Comparison of ENCODE assay signal across 8 cellular contexts in genomic region chr6:163427498-163428254, GRCh38. TPM values are rescaled to one million over a fixed set of nuclear protein-coding genes. Genes with fewer than 3 reads are reported as not detected.
A peak's percentile ranks its signal among the peaks of the same experiment; 100 is the strongest.
DNase-seq lines count a peak whose midpoint lies in the region; ATAC-seq and TF ChIP-seq lines count a peak whose summit lies in the region.

No MANE protein-coding gene starts in this region.

- 46% methylated on average over 6 of the region's 6 CpGs for WGBS in suprapubic skin

- H3K9me3 ChIP-seq in SU-DHL-6 (ENCODE audit: insufficient read depth, low read length) (no peaks in the 10 kb centered on the region), suprapubic skin (no peaks in the 10 kb centered on the region)

- H3K4me1 ChIP-seq in suprapubic skin = peaks cover 75% of the 10 kb centered on the region

- H3K27ac ChIP-seq in SU-DHL-6 (ENCODE audit: low read depth, low read length) (no peak overlapping the region), suprapubic skin (no peak overlapping the region)

- intact Hi-C loops in Right ventricle myocardium inferior (cut with DNase I) (loop anchor here (5.0 kb wide), 1 partner anchor 150 kb away; no protein-coding TSS in a partner anchor), cardiac septum (cut with DNase I) (loop anchor here (10.0 kb wide), 1 partner anchor 127 kb away; no protein-coding TSS in a partner anchor)

- no peaks in the 10 kb centered on the region for H3K9me2 ChIP-seq in SU-DHL-6 (replicated peaks; ENCODE audit: insufficient read depth, low read length)

- no peak overlapping the region for H2AFZ ChIP-seq in SU-DHL-6 (ENCODE audit: low read depth, low read length, severe bottlenecking)

- no peaks in the 10 kb centered on the region for H3K27me3 Mint-ChIP-seq in glutamatergic neuron (ENCODE audit: unreplicated experiment)

- H3K4me3 ChIP-seq in SU-DHL-6 (ENCODE audit: insufficient read depth, low read length, poor library complexity, severe bottlenecking) (no peak overlapping the region), suprapubic skin (no peak overlapping the region)

- no peak overlapping the region for H3K27ac Mint-ChIP-seq in glutamatergic neuron (ENCODE audit: unreplicated experiment)

- no peaks in the 10 kb centered on the region for H3K9me3 Mint-ChIP-seq in glutamatergic neuron (ENCODE audit: unreplicated experiment)

- H3K27me3 ChIP-seq in SU-DHL-6 (ENCODE audit: low read length) (no peaks in the 10 kb centered on the region), suprapubic skin (no peaks in the 10 kb centered on the region)

- H3K36me3 Mint-ChIP-seq in glutamatergic neuron (ENCODE audit: unreplicated experiment) = no peaks in the 10 kb centered on the region

- no peak overlapping the region for H3K9ac ChIP-seq in SU-DHL-6 (ENCODE audit: low read length)

- H3K79me2 ChIP-seq in SU-DHL-6 (ENCODE audit: insufficient read depth, low read length) = peaks cover 90% of the 10 kb centered on the region

- H4K20me1 ChIP-seq in SU-DHL-6 (ENCODE audit: low read depth, low read length) = peaks cover 74% of the 10 kb centered on the region

- TF ChIP-seq POLR2A in suprapubic skin (IDR thresholded peaks at IDR 0.05) = no peak

- no peak overlapping the region for H3K4me3 Mint-ChIP-seq in glutamatergic neuron (ENCODE audit: unreplicated experiment)

- no peak for DNase-seq in Right ventricle myocardium inferior (ENCODE audit: missing footprints)
- DNase-seq in cardiac septum (ENCODE audit: low spot score) = no peak
- DNase-seq in glutamatergic neuron = no peak
- no peak for DNase-seq in suprapubic skin (ENCODE audit: low spot score in 2 of 2)
- DNase-seq in COLO668 (lab: John Stamatoyannopoulos, UW; ENCODE audit: unreplicated experiment) = no peak
- no peak for DNase-seq in stimulated activated CD4-positive, alpha-beta T cell treated with anti-CD3 and anti-CD28 coated beads, Interleukin-4, amount 100 ng/mL, for 4 hours
- DNase-seq in RPMI8226 = no peak

- TF ChIP-seq CTCF in SU-DHL-6 (IDR thresholded peaks at IDR 0.05; ENCODE audit: insufficient read depth, low read length, poor library complexity, severe bottlenecking) (peak; percentile 11), glutamatergic neuron (IDR thresholded peaks at IDR 0.05; ENCODE audit: partially characterized antibody, unreplicated experiment) (peak; percentile 11), suprapubic skin (IDR thresholded peaks at IDR 0.05) (peak; percentile 17 to 29)

- peak; percentile 25 for ATAC-seq in Right ventricle myocardium inferior

- peaks cover 16% of the 10 kb centered on the region for H3K4me1 Mint-ChIP-seq in glutamatergic neuron (ENCODE audit: low read depth, unreplicated experiment)

- TF ChIP-seq EP300 in suprapubic skin (IDR thresholded peaks at IDR 0.05) = no peak

- H3K36me3 ChIP-seq in SU-DHL-6 (ENCODE audit: low read length) (no peaks in the 10 kb centered on the region), suprapubic skin (no peaks in the 10 kb centered on the region)

- no peak overlapping the region for H3K4me2 ChIP-seq in SU-DHL-6 (ENCODE audit: low read depth, low read length, poor library complexity, severe bottlenecking)

- no peaks in the 10 kb centered on the region for H3F3A ChIP-seq in SU-DHL-6 (ENCODE audit: insufficient read depth)

RNA-seq across cellular contexts. Expression of gene QKI, which starts 13.2 kb away (rescaled TPM):
- total RNA-seq in Right ventricle myocardium inferior (459 TPM), cardiac septum (460 TPM), glutamatergic neuron (ENCODE audit: unreplicated experiment) (50.5 TPM), suprapubic skin (100 to 1,000 TPM; 149 to 187 (median 165) TPM)
